ENCODE assay signal across 1 cellular context in genomic region chr20:49700411-49701185, GRCh38.
TF ChIP-seq lines count a peak whose summit lies in the region.

No MANE protein-coding gene starts in this region.

TF ChIP-seq in GM12878, 131 proteins besides CTCF, POLR2A, EP300 and RAD21 (continued from another document):
- TF ChIP-seq TCF7 (IDR thresholded peaks at IDR 0.05; ENCODE audit: borderline replicate concordance) (no peak), HCFC1 (IDR thresholded peaks at IDR 0.05; ENCODE audit: low read length) (no peak), ASH2L (IDR thresholded peaks at IDR 0.05; ENCODE audit: borderline replicate concordance, low read depth) (no peak), RAD51 (IDR thresholded peaks at IDR 0.05) (no peak), CBFB (IDR thresholded peaks at IDR 0.05; ENCODE audit: low read depth) (no peak), ZBTB40 (IDR thresholded peaks at IDR 0.05; ENCODE audit: borderline replicate concordance) (no peak), FOXM1 (IDR thresholded peaks at IDR 0.05; ENCODE audit: low read depth, low read length) (no peak), KAT2A (conservative IDR thresholded peaks at IDR 0.05; ENCODE audit: control insufficient read depth, low read depth, low read length) (no peak), BRCA1 (IDR thresholded peaks at IDR 0.05; ENCODE audit: low read depth, low read length) (no peak), MXI1 (IDR thresholded peaks at IDR 0.05; ENCODE audit: low read depth, low read length) (no peak)
